8 cellular contexts compared by ENCODE assay signal in the genomic region with DNA sequence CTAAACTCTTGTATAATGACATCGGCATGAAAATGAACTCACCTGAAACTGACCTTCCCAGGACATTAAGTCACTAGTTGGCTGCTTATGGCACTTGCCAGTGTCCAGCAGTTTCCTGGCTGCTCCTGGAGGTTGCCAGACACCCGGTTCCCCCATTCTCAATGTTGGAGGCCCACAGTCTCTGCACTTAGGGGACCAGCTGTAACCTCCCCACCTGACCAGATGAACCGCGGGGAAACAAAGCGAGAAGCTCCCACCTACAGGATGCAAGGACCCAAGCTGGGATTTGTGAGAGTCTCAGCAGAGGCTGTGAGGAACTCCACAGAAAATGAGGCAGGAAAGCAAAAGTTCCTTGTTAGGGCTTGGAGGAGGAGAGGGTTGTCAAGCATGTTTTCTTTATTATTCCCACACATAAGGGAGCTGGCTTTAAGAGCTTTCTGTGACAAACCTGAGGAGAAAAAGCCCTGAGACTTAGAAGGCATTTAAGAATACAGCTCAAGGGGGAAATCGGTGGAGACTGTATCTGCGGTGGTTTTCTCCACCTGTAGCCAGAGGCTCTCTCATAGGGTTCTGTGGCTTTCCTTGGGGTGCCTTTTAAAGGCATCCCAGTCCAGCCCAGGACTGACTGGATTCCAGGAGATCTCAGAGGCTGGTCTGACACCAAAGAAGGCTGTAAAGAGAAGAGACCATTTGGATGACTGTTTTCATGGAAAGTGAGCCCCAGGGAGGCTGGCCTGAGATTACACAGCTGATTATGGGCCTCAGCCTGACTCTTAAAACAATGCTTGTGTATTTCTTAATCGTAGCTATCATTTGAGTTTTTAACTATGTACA. TPM values are rescaled to one million over a fixed set of nuclear protein-coding genes. Genes with fewer than 3 reads are reported as not detected.
DNase-seq lines count a peak whose midpoint lies in the region; ATAC-seq and TF ChIP-seq lines count a peak whose summit lies in the region.

No MANE protein-coding gene starts in this region.

- peaks cover 9% of the 10 kb centered on the region for H3K27me3 ChIP-seq in gastroesophageal sphincter
- peaks cover 0 to 14% (median 6%) of the 10 kb centered on the region in 3 donors for H3K27me3 ChIP-seq in skeletal muscle tissue (ENCODE audit: control insufficient read depth in 3 of 3, insufficient read depth in 3 of 3, low read length in 3 of 3)

- H3K27ac ChIP-seq in gastroesophageal sphincter, result peak overlapping the region; percentile 96 to 98 (median 98)
- peak overlapping the region; percentile 94 for H3K27ac ChIP-seq in skeletal muscle tissue (ENCODE audit: low read depth, low read length)

- TF ChIP-seq EP300 in gastroesophageal sphincter (IDR thresholded peaks at IDR 0.05), result no peak

- H3K4me1 ChIP-seq in gastroesophageal sphincter (peaks cover under 1 to 76% (median 12%) of the 10 kb centered on the region in 3 donors), skeletal muscle tissue (ENCODE audit: control insufficient read depth in 3 of 3, insufficient read depth in 3 of 3, low read length in 3 of 3) (peaks cover 49 to 67% (median 60%) of the 10 kb centered on the region in 3 donors)

- ATAC-seq in T-helper 17 cell (no peak), gastroesophageal sphincter (peak; percentile 0), GM19397 (IDR thresholded peaks at IDR 0.05; ENCODE audit: unreplicated experiment) (no peak)

- peak; percentile 26 to 51 for TF ChIP-seq POLR2A in gastroesophageal sphincter (IDR thresholded peaks at IDR 0.05)

- H3K9me3 ChIP-seq in T-helper 17 cell (ENCODE audit: control insufficient read depth, low read length, poor library complexity, severe bottlenecking) (no peaks in the 10 kb centered on the region), gastroesophageal sphincter (no peaks in the 10 kb centered on the region), skeletal muscle tissue (ENCODE audit: control insufficient read depth in 3 of 3, low read length in 3 of 3) (no peaks in the 10 kb centered on the region)

- H3K4me3 ChIP-seq in gastroesophageal sphincter (peak overlapping the region; percentile 83 to 95), skeletal muscle tissue (ENCODE audit: low read length in 3 of 3) (peak overlapping the region; percentile 64 to 75 (median 69))

- no peak overlapping the region for H3K27ac Mint-ChIP-seq in T-helper 17 cell

- peak overlapping the region; percentile 65 to 80 (median 79) for H3K9ac ChIP-seq in skeletal muscle tissue (ENCODE audit: low read depth in 1 of 3, low read length in 3 of 3)

- DNase-seq in H4 (ENCODE audit: low spot score) (peak; percentile 29), T-helper 17 cell (no peak), amniotic stem cell (lab: John Stamatoyannopoulos, UW) (no peak), NCI-H748 (lab: John Stamatoyannopoulos, UW; ENCODE audit: unreplicated experiment) (no peak)
- no peak for DNase-seq in stimulated activated CD4-positive, alpha-beta T cell treated with anti-CD3 and anti-CD28 coated beads, Interleukin-2, amount 100 ng/mL, for 24 hours

- H3K4me1 Mint-ChIP-seq in T-helper 17 cell, result peaks cover 27% of the 10 kb centered on the region

- H3K36me3 Mint-ChIP-seq in T-helper 17 cell (ENCODE audit: low read depth), result peaks cover 2% of the 10 kb centered on the region

- H3K4me3 Mint-ChIP-seq in T-helper 17 cell, result peak overlapping the region; percentile 93

- H3K27me3 Mint-ChIP-seq in T-helper 17 cell, result peaks cover 47% of the 10 kb centered on the region

- H3K36me3 ChIP-seq in gastroesophageal sphincter, result peaks cover 3 to 43% of the 10 kb centered on the region in 2 donors
- H3K36me3 ChIP-seq in skeletal muscle tissue (ENCODE audit: control insufficient read depth in 3 of 3, insufficient read depth in 3 of 3, low read length in 3 of 3), result peaks cover 4 to 33% (median 15%) of the 10 kb centered on the region in 3 donors

- TF ChIP-seq CTCF in gastroesophageal sphincter (IDR thresholded peaks at IDR 0.05), result no peak

- WGBS in gastroesophageal sphincter (ENCODE audit: low coverage in 1 of 2), 2 donors, result 27 to 32% methylated on average over 3 to 5 of the region's 8 CpGs

RNA-seq across cellular contexts. Expression of a gene that starts 4.6 kb away (rescaled TPM):
- 375 and 436 TPM in 2 replicates for total RNA-seq in H4 (2014; rRNA removed; shearing (Covaris generic))
- total RNA-seq in T-helper 17 cell (10 to 100 TPM; 10.4 to 32.4 TPM), gastroesophageal sphincter (1,000 to 10,000 TPM; 3,599 to 7,152 (median 6,397) TPM), skeletal muscle tissue (4,149 TPM)

Comparison
In these comparisons a context has a peak if more than half of its experiments do, and no peak if none do; other contexts are left out.
1. RNA of a gene that starts 4.6 kb away (total RNA-seq): 3,599 to 7,152 TPM in gastroesophageal sphincter, 4,149 TPM in skeletal muscle tissue (single experiment) and 375 to 436 TPM in H4; 10.4 to 32.4 TPM in T-helper 17 cell; every median in the first group is over 10 times any median in the second.